Comparison of ENCODE assay signal across 8 cellular contexts in genomic region chr19:45451181-45451849, GRCh38. TPM values are rescaled to one million over a fixed set of nuclear protein-coding genes. Genes with fewer than 3 reads are reported as not detected.
DNase-seq lines count a peak whose midpoint lies in the region; ATAC-seq and TF ChIP-seq lines count a peak whose summit lies in the region.

No MANE protein-coding gene starts in this region.

- peak overlapping the region; percentile 32 for H3K9ac ChIP-seq in SU-DHL-6 (ENCODE audit: low read length)

- H2AFZ ChIP-seq in SU-DHL-6 (ENCODE audit: low read depth, low read length, severe bottlenecking) = peak overlapping the region; percentile 46

- H3K9me2 ChIP-seq in SU-DHL-6 (replicated peaks; ENCODE audit: insufficient read depth, low read length) = no peaks in the 10 kb centered on the region

- H3K27me3 ChIP-seq in BE2C (peaks cover 3% of the 10 kb centered on the region; the same call in 1 of the 2 replicates), SU-DHL-6 (ENCODE audit: low read length) (no peaks in the 10 kb centered on the region)

- H3K9me3 ChIP-seq in BE2C (no peaks in the 10 kb centered on the region), SU-DHL-6 (ENCODE audit: insufficient read depth, low read length) (no peaks in the 10 kb centered on the region)

- peaks cover 5% of the 10 kb centered on the region; the same call in 1 of the 2 replicates for H3F3A ChIP-seq in SU-DHL-6 (ENCODE audit: insufficient read depth)

- intact Hi-C loops in lower leg skin (cut with DNase I; ENCODE audit: low total_unique reads) = no loop called here

- ATAC-seq in GM21717 (IDR thresholded peaks at IDR 0.05; ENCODE audit: unreplicated experiment) = peak; percentile 19

- H3K27ac ChIP-seq in SU-DHL-6 (ENCODE audit: low read depth, low read length) (no peak overlapping the region), substantia nigra (ENCODE audit: low read depth, low read length, poor library complexity, severe bottlenecking) (peak overlapping the region; percentile 51)

- H3K4me3 ChIP-seq in BE2C (ENCODE audit: low read depth, low read length) = peak overlapping the region; percentile 66
- H3K4me3 ChIP-seq in SU-DHL-6 (ENCODE audit: insufficient read depth, low read length, poor library complexity, severe bottlenecking) = peak overlapping the region; percentile 59
- H3K4me3 ChIP-seq in choroid plexus epithelial cell (ENCODE audit: low read depth, low read length) = peak overlapping the region; percentile 77
- peak overlapping the region; percentile 42 for H3K4me3 ChIP-seq in lower leg skin (ENCODE audit: low read depth, poor library complexity, severe bottlenecking)

- no peak for TF ChIP-seq POLR2A in lower leg skin (IDR thresholded peaks at IDR 0.05)

- no peaks in the 10 kb centered on the region for H3K79me2 ChIP-seq in SU-DHL-6 (ENCODE audit: insufficient read depth, low read length)

- H4K20me1 ChIP-seq in SU-DHL-6 (ENCODE audit: low read depth, low read length) = no peaks in the 10 kb centered on the region

- H3K4me1 ChIP-seq in BE2C = peaks cover 16% of the 10 kb centered on the region

- TF ChIP-seq CTCF in BE2C (IDR thresholded peaks at IDR 0.05; ENCODE audit: low read depth, low read length) (no peak), SU-DHL-6 (IDR thresholded peaks at IDR 0.05; ENCODE audit: insufficient read depth, low read length, poor library complexity, severe bottlenecking) (no peak), choroid plexus epithelial cell (conservative IDR thresholded peaks at IDR 0.05; ENCODE audit: low read depth, low read length) (no peak), lower leg skin (IDR thresholded peaks at IDR 0.05) (no peak), GM20000 (IDR thresholded peaks at IDR 0.05; ENCODE audit: extremely low read depth, missing control alignments) (no peak)

- H3K4me2 ChIP-seq in SU-DHL-6 (ENCODE audit: low read depth, low read length, poor library complexity, severe bottlenecking) = peak overlapping the region; percentile 64

- no peak for DNase-seq in BE2C
- peak; percentile 88 for DNase-seq in choroid plexus epithelial cell (ENCODE audit: low read depth)
- peak in 1 of 2 donors; percentile 93 for DNase-seq in lower leg skin (ENCODE audit: low spot score in 2 of 2)
- peak in 2 of 49 donors; percentile 39 to 44 for DNase-seq in substantia nigra (lab: John Stamatoyannopoulos, UW)
- DNase-seq in GM20000 (ENCODE audit: low spot score) = no peak
- no peak for DNase-seq in NCI-H187 (lab: John Stamatoyannopoulos, UW)

- H3K36me3 ChIP-seq in BE2C (no peaks in the 10 kb centered on the region), SU-DHL-6 (ENCODE audit: low read length) (no peaks in the 10 kb centered on the region)

- 0 to 2% methylated on average over 18 to 21 of the region's 21 CpGs for WGBS in lower leg skin, 2 donors

RNA-seq across cellular contexts. Expression of gene FOSB, which starts 16.5 kb away (rescaled TPM):
- polyA plus RNA-seq in BE2C (2012; ENCODE audit: insufficient read depth, insufficient read length, low read depth) = 1.1 TPM
- 10 to 100 TPM in 2 of 4 donors, 1 to 10 TPM in 2; 5.9 to 18.2 (median 11.2) TPM for total RNA-seq in lower leg skin

RNA-seq across cellular contexts. Expression of gene ERCC1, which starts 27.6 kb away (rescaled TPM):
- polyA plus RNA-seq in BE2C (2012; ENCODE audit: insufficient read depth, insufficient read length, low read depth) = 120 TPM
- total RNA-seq in lower leg skin = 100 to 1,000 TPM in 1 of 4 donors, 10 to 100 TPM in 3; 57.7 to 111 (median 76.5) TPM

RNA-seq across cellular contexts. Expression of gene POLR1G, which starts 44.9 kb away (rescaled TPM):
- polyA plus RNA-seq in BE2C (2012; ENCODE audit: insufficient read depth, insufficient read length, low read depth) = 16.9 TPM
- total RNA-seq in lower leg skin = 1 to 10 TPM; 4.0 to 8.1 (median 5.6) TPM

RNA-seq across cellular contexts. Expression of gene RTN2, which starts 45.5 kb away (rescaled TPM):
- polyA plus RNA-seq in BE2C (2012; ENCODE audit: insufficient read depth, insufficient read length, low read depth) = 79.0 TPM
- total RNA-seq in lower leg skin = 10 to 100 TPM in 1 of 4 donors, 1 to 10 TPM in 3; 6.4 to 11.6 (median 9.0) TPM

RNA-seq across cellular contexts. Expression of gene PPP1R13L, which starts 46.4 kb away (rescaled TPM):
- polyA plus RNA-seq in BE2C (2012; ENCODE audit: insufficient read depth, insufficient read length, low read depth) = 0.77 TPM
- total RNA-seq in lower leg skin = 100 to 1,000 TPM; 257 to 851 (median 501) TPM
